ENCODE assay signal across 8 cellular contexts in the genomic region with DNA sequence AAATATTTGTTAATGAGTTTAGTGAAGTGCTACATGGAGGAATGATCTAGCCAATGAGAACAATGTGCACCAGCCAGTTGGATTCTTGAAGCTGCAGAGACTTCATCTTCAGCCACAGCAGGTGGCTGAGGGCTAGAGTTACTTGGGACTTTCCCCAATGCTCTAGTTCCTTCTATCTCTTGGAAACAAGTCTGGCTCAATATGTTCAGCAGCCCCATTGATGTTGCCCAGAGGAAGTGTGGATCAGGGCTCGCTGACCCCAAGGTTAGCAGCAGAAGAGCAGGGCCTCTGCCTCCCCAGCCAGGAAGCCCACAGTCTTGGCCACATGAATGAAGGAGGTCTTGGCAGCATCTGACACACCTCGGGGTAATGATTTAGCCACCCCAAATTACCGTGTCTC.
A peak's percentile ranks its signal among the peaks of the same experiment; 100 is the strongest.
DNase-seq lines count a peak whose midpoint lies in the region; ATAC-seq, FAIRE-seq and TF ChIP-seq lines count a peak whose summit lies in the region.

No MANE protein-coding gene starts in this region.

- FAIRE-seq in GM12892 (lab: Jason Lieb, UNC): peak; percentile 93

- no peaks in the 10 kb centered on the region for H3K4me1 ChIP-seq in right atrium auricular region

- H3K36me3 Mint-ChIP-seq in progenitor cell of endocrine pancreas (ENCODE audit: insufficient read depth): no peaks in the 10 kb centered on the region

- no peaks in the 10 kb centered on the region for H3K9me3 Mint-ChIP-seq in progenitor cell of endocrine pancreas (ENCODE audit: low read depth)

- no peak for TF ChIP-seq CTCF in progenitor cell of endocrine pancreas (IDR thresholded peaks at IDR 0.05; ENCODE audit: unreplicated experiment)
- TF ChIP-seq CTCF in right atrium auricular region (IDR thresholded peaks at IDR 0.05): no peak

- peak; percentile 74 for TF ChIP-seq POLR2A in GM12892 (IDR thresholded peaks at IDR 0.05; ENCODE audit: low read depth, low read length)

- no peak overlapping the region for H3K4me3 Mint-ChIP-seq in progenitor cell of endocrine pancreas (ENCODE audit: low read depth)

- peak; percentile 46 for ATAC-seq in GM19463 (IDR thresholded peaks at IDR 0.05; ENCODE audit: unreplicated experiment)
- peak; percentile 43 for ATAC-seq in HG03378 (IDR thresholded peaks at IDR 0.05; ENCODE audit: unreplicated experiment)

- no peak overlapping the region for H3K27ac ChIP-seq in right atrium auricular region

- DNase-seq in GM12892 (ENCODE audit: insufficient read length): peak; percentile 13
- peak; percentile 49 for DNase-seq in germinal center (ENCODE audit: low spot score)
- DNase-seq in progenitor cell of endocrine pancreas (ENCODE audit: low spot score, unreplicated experiment): no peak
- no peak for DNase-seq in islet precursor cell
- no peak for DNase-seq in right atrium auricular region (ENCODE audit: low spot score)
- DNase-seq in activated effector memory CD4-positive, alpha-beta T cell treated with Interleukin-2 at 50 U/mL for 16 hours: no peak

- no peaks in the 10 kb centered on the region for H3K9me3 ChIP-seq in right atrium auricular region

- no peaks in the 10 kb centered on the region for H3K4me1 Mint-ChIP-seq in progenitor cell of endocrine pancreas (ENCODE audit: low read depth)

- H3K27ac Mint-ChIP-seq in progenitor cell of endocrine pancreas: no peak overlapping the region

- no peaks in the 10 kb centered on the region for H3K36me3 ChIP-seq in right atrium auricular region

- no peak overlapping the region for H3K4me3 ChIP-seq in right atrium auricular region

- no peaks in the 10 kb centered on the region for H3K27me3 ChIP-seq in right atrium auricular region

- H3K27me3 Mint-ChIP-seq in progenitor cell of endocrine pancreas: peaks cover 6% of the 10 kb centered on the region

Comparison
In these comparisons a context has a peak if more than half of its experiments do, and no peak if none do; other contexts are left out.
1. DNase-seq: peak in GM12892 (single experiment) and germinal center (single experiment); none in progenitor cell of endocrine pancreas (single experiment), islet precursor cell (single experiment), right atrium auricular region (single experiment) and activated effector memory CD4-positive, alpha-beta T cell treated with Interleukin-2 at 50 U/mL for 16 hours (single experiment).